Comparison of ENCODE assay signal across 29 cellular contexts in genomic region chr13:77319536-77319935, GRCh38. TPM values are rescaled to one million over a fixed set of nuclear protein-coding genes. Genes with fewer than 3 reads are reported as not detected.
DNase-seq lines count a peak whose midpoint lies in the region; ATAC-seq and TF ChIP-seq lines count a peak whose summit lies in the region.
"Had no signal": no experiment of that assay in that cellular context is flagged by ENCODE, and none has a peak within 500 bp of the region (broad histone marks: within the 10 kb centered on the region; RNA-seq: fewer than 3 reads in every experiment).

No MANE protein-coding gene starts in this region.

- H3K27me3 ChIP-seq in adipocyte (replicated peaks; ENCODE audit: control insufficient read depth, insufficient read depth, low read length) (no peaks in the 10 kb centered on the region), SJCRH30 (no peaks in the 10 kb centered on the region), colonic mucosa (no peaks in the 10 kb centered on the region)
- H3K27me3 ChIP-seq: adrenal gland, body of pancreas, dorsolateral prefrontal cortex, esophagus muscularis mucosa had no signal

- peaks cover 7% of the 10 kb centered on the region for H3K36me3 Mint-ChIP-seq in activated naive CD4-positive, alpha-beta T cell treated with anti-CD3 and anti-CD28 coated beads, Interleukin-2, amount 50 U/mL, for 24 hours
- H3K36me3 Mint-ChIP-seq in IgD-negative memory B cell: peaks cover 8% of the 10 kb centered on the region
- no peaks in the 10 kb centered on the region for H3K36me3 Mint-ChIP-seq in stimulated activated effector memory CD8-positive, alpha-beta T cell treated with anti-CD3 and anti-CD28 coated beads, Interleukin-12 subunit alpha, Interleukin-12 subunit beta, amount 100 ng/mL, for 72 hours
- H3K36me3 Mint-ChIP-seq: type B pancreatic cell had no signal

- TF ChIP-seq CTCF in colonic mucosa (IDR thresholded peaks at IDR 0.05): no peak

- H3K4me3 ChIP-seq in adipocyte (ENCODE audit: low read length) (peak overlapping the region; percentile 6), SJCRH30 (no peak overlapping the region), colonic mucosa (no peak overlapping the region)
- H3K4me3 ChIP-seq: adrenal gland, body of pancreas, dorsolateral prefrontal cortex, esophagus muscularis mucosa, prostate gland had no signal

- H3K4me3 Mint-ChIP-seq in activated naive CD4-positive, alpha-beta T cell treated with anti-CD3 and anti-CD28 coated beads, Interleukin-2, amount 50 U/mL, for 24 hours: no peak overlapping the region
- no peak overlapping the region for H3K4me3 Mint-ChIP-seq in IgD-negative memory B cell
- no peak overlapping the region for H3K4me3 Mint-ChIP-seq in stimulated activated effector memory CD8-positive, alpha-beta T cell treated with anti-CD3 and anti-CD28 coated beads, Interleukin-12 subunit alpha, Interleukin-12 subunit beta, amount 100 ng/mL, for 72 hours
- H3K4me3 Mint-ChIP-seq: type B pancreatic cell had no signal

- ATAC-seq in stimulated activated effector memory CD8-positive, alpha-beta T cell treated with anti-CD3 and anti-CD28 coated beads, Interleukin-12 subunit alpha, Interleukin-12 subunit beta, amount 100 ng/mL, for 72 hours: no peak
- ATAC-seq: body of pancreas, HCT116 had no signal

- intact Hi-C loops in colonic mucosa (cut with DNase I): no loop called here

- no peak for DNase-seq in activated naive CD4-positive, alpha-beta T cell treated with anti-CD3 and anti-CD28 coated beads, Interleukin-2, amount 50 U/mL, for 16 hours
- DNase-seq in adipocyte (ENCODE audit: low read depth) (no peak), NCI-H1694 (lab: John Stamatoyannopoulos, UW) (no peak), SJCRH30 (no peak), colonic mucosa (no peak)
- no peak for DNase-seq in stimulated activated effector memory CD8-positive, alpha-beta T cell treated with anti-CD3 and anti-CD28 coated beads, Interleukin-12 subunit alpha, Interleukin-12 subunit beta, amount 100 ng/mL, for 72 hours (ENCODE audit: low spot score in 2 of 2)
- DNase-seq: activated CD4-positive, alpha-beta T cell treated with anti-CD3 and anti-CD28 coated beads, Interleukin-2, amount 50 U/mL, for 4 hours; activated CD8-positive, alpha-beta memory T cell treated with anti-CD3 and anti-CD28 coated beads, Interleukin-2, amount 50 U/mL, for 48 hours; activated effector memory CD4-positive, alpha-beta T cell treated with anti-CD3 and anti-CD28 coated beads, Interleukin-2, amount 50 U/mL, for 16 hours; adrenal gland; body of pancreas; cerebellar nuclear complex; DMS79; dorsolateral prefrontal cortex; foreskin fibroblast; GDM1; NCI-H446; NCI-H748 treated with DMSO at 0.1 percent for 48 hours; occipital lobe; SHP77 treated with DMSO at 0.1 percent for 48 hours; stimulated activated CD4-positive, alpha-beta T cell treated with anti-CD3 and anti-CD28 coated beads, Interleukin-4, amount 100 ng/mL, for 1 hour; T1000; WERI-Rb-1 had no signal

- H3K4me1 ChIP-seq in adipocyte (ENCODE audit: control insufficient read depth, insufficient read depth, low read length): peaks cover 60% of the 10 kb centered on the region
- no peaks in the 10 kb centered on the region for H3K4me1 ChIP-seq in SJCRH30
- H3K4me1 ChIP-seq in colonic mucosa: no peaks in the 10 kb centered on the region
- H3K4me1 ChIP-seq: prostate gland had no signal

- H3K9ac ChIP-seq in adipocyte (ENCODE audit: low read length) (no peak overlapping the region), colonic mucosa (ENCODE audit: low read depth in 2 of 2, low read length in 2 of 2) (no peak overlapping the region)

- H3K27ac Mint-ChIP-seq in activated naive CD4-positive, alpha-beta T cell treated with anti-CD3 and anti-CD28 coated beads, Interleukin-2, amount 50 U/mL, for 24 hours: peak overlapping the region; percentile 36
- peak overlapping the region in 2 of 3 donors; percentile 14 to 31 for H3K27ac Mint-ChIP-seq in IgD-negative memory B cell
- peak overlapping the region; percentile 2 for H3K27ac Mint-ChIP-seq in stimulated activated effector memory CD8-positive, alpha-beta T cell treated with anti-CD3 and anti-CD28 coated beads, Interleukin-12 subunit alpha, Interleukin-12 subunit beta, amount 100 ng/mL, for 72 hours
- H3K27ac Mint-ChIP-seq: type B pancreatic cell had no signal

- H3K27me3 Mint-ChIP-seq in activated naive CD4-positive, alpha-beta T cell treated with anti-CD3 and anti-CD28 coated beads, Interleukin-2, amount 50 U/mL, for 24 hours: no peaks in the 10 kb centered on the region
- peaks cover 5% of the 10 kb centered on the region for H3K27me3 Mint-ChIP-seq in IgD-negative memory B cell
- H3K27me3 Mint-ChIP-seq: type B pancreatic cell had no signal

- H3K9me3 ChIP-seq in adipocyte (ENCODE audit: control insufficient read depth, low read length) (no peaks in the 10 kb centered on the region), SJCRH30 (replicated peaks) (no peaks in the 10 kb centered on the region), colonic mucosa (no peaks in the 10 kb centered on the region)
- H3K9me3 ChIP-seq: adrenal gland, body of pancreas, esophagus muscularis mucosa, prostate gland had no signal

- no peaks in the 10 kb centered on the region for H3K9me3 Mint-ChIP-seq in activated naive CD4-positive, alpha-beta T cell treated with anti-CD3 and anti-CD28 coated beads, Interleukin-2, amount 50 U/mL, for 24 hours
- peaks cover 0 to 1% (median 0%) of the 10 kb centered on the region in 3 donors for H3K9me3 Mint-ChIP-seq in IgD-negative memory B cell
- no peaks in the 10 kb centered on the region for H3K9me3 Mint-ChIP-seq in stimulated activated effector memory CD8-positive, alpha-beta T cell treated with anti-CD3 and anti-CD28 coated beads, Interleukin-12 subunit alpha, Interleukin-12 subunit beta, amount 100 ng/mL, for 72 hours
- H3K9me3 Mint-ChIP-seq: type B pancreatic cell had no signal

- no peak overlapping the region for H3K27ac ChIP-seq in SJCRH30
- H3K27ac ChIP-seq in colonic mucosa: no peak overlapping the region
- H3K27ac ChIP-seq: adrenal gland, body of pancreas, esophagus muscularis mucosa, prostate gland, WERI-Rb-1 had no signal

- peaks cover 98% of the 10 kb centered on the region for H3K4me1 Mint-ChIP-seq in activated naive CD4-positive, alpha-beta T cell treated with anti-CD3 and anti-CD28 coated beads, Interleukin-2, amount 50 U/mL, for 24 hours
- peaks cover 60 to 82% (median 67%) of the 10 kb centered on the region in 3 donors for H3K4me1 Mint-ChIP-seq in IgD-negative memory B cell
- H3K4me1 Mint-ChIP-seq in stimulated activated effector memory CD8-positive, alpha-beta T cell treated with anti-CD3 and anti-CD28 coated beads, Interleukin-12 subunit alpha, Interleukin-12 subunit beta, amount 100 ng/mL, for 72 hours: peaks cover 79% of the 10 kb centered on the region

- H3K36me3 ChIP-seq in adipocyte (ENCODE audit: control insufficient read depth, insufficient read depth, low read length, severe bottlenecking) (peaks cover 15% of the 10 kb centered on the region), SJCRH30 (no peaks in the 10 kb centered on the region), colonic mucosa (no peaks in the 10 kb centered on the region)
- H3K36me3 ChIP-seq: adrenal gland, prostate gland, WERI-Rb-1 had no signal

RNA-seq across cellular contexts. Expression of gene MYCBP2, which starts 7.4 kb away (rescaled TPM):
- polyA plus RNA-seq in IgD-negative memory B cell: 78.2 TPM
- 45.2 and 49.8 TPM in 2 replicates for total RNA-seq in SJCRH30 (2014; rRNA removed; shearing (Covaris generic))
- total RNA-seq in colonic mucosa: 10 to 100 TPM; 41.2 to 42.6 TPM
